Comparison of ENCODE assay signal across 8 cellular contexts in the genomic region with DNA sequence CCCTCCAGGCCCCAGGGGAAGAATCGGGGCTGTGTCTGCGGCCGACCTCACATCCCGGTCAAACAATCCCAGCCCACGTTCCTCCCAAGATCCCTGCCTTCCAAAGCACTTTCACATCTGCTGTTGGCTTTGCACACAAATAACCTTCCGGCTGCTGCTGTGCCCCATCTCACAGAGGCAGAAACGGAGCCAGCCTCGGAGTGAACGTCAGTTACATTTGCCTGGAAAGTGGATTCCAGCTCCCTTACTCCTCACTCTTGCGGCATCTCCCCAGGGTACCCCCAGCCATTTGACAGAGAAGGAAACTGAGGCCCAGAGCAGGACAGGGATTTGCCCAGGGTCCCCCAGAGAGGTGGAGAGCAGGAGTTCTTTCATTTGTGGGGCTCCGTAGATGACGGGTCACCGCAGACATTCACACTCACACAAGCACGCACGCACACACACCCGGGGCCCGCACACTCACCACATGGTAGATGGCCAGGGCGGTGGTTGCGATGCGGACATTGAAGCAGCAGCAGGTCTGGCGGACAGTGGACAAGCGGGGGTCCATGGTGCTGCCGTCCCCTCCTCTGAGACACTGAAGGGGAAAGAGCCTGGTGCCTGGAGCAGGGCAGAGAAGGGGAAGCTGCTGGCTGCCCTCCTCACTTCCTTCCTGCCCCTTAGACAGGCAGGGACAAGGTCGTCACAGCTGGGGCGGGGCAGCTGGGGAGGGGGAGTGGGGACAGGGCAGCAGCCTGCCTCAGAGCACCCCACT. TPM values are rescaled to one million over a fixed set of nuclear protein-coding genes. Genes with fewer than 3 reads are reported as not detected.
DNase-seq lines count a peak whose midpoint lies in the region; ATAC-seq and TF ChIP-seq lines count a peak whose summit lies in the region.

A gene with protein sequence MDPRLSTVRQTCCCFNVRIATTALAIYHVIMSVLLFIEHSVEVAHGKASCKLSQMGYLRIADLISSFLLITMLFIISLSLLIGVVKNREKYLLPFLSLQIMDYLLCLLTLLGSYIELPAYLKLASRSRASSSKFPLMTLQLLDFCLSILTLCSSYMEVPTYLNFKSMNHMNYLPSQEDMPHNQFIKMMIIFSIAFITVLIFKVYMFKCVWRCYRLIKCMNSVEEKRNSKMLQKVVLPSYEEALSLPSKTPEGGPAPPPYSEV (minus strand): TSS at position 579 of the 754 bp plus-strand sequence. CDS start 29 bp downstream, at position 550.

- intact Hi-C loops in psoas muscle (cut with DNase I): no loop called here

- WGBS in psoas muscle, 3 donors: 36 to 52% (median 45%) methylated on average over 25 of the region's 25 CpGs

- H2AFZ ChIP-seq in ACC112 (ENCODE audit: low read length, unreplicated experiment): no peak within 1 kb of the TSS

- H3K4me1 Mint-ChIP-seq in activated T-cell treated with anti-CD3 and anti-CD28 coated beads, Interleukin-2, amount 50 U/mL, for 72 hours (ENCODE audit: low read depth): peaks cover 98% of the 10 kb centered on the region

- no peaks in the 10 kb centered on the region for H3K9me3 ChIP-seq in psoas muscle

- H3K4me1 ChIP-seq in ACC112 (ENCODE audit: control insufficient read depth, insufficient read depth, low read length, unreplicated experiment) (peaks cover 22% of the 10 kb centered on the region), psoas muscle (peaks cover 11% of the 10 kb centered on the region)

- no peaks in the 10 kb centered on the region for H3K36me3 ChIP-seq in ACC112 (ENCODE audit: insufficient read depth, low read length)
- H3K36me3 ChIP-seq in psoas muscle (ENCODE audit: insufficient read depth in 1 of 2, low read depth in 1 of 2): no peaks in the 10 kb centered on the region

- no peaks in the 10 kb centered on the region for H3K79me2 ChIP-seq in ACC112 (ENCODE audit: control insufficient read depth, insufficient read depth, low read length, unreplicated experiment)

- H3K27ac ChIP-seq in ACC112 (ENCODE audit: low read depth, low read length) (peak within 1 kb of the TSS; percentile 71), psoas muscle (peak within 1 kb of the TSS; percentile 61)

- no peak for TF ChIP-seq CTCF in fibroblast of pulmonary artery (IDR thresholded peaks at IDR 0.05; ENCODE audit: low read length, missing control alignments)
- no peak for TF ChIP-seq CTCF in psoas muscle (IDR thresholded peaks at IDR 0.05)

- DNase-seq in MV-4-11 (lab: John Stamatoyannopoulos, UW) (peak; percentile 64), fibroblast of pulmonary artery (ENCODE audit: low read depth) (peak; percentile 21), psoas muscle (peak; percentile 45 to 78), NCI-H524 treated with DMSO at 0.1 percent for 48 hours (lab: John Stamatoyannopoulos, UW) (no peak), NCI-H524 (lab: John Stamatoyannopoulos, UW) (no peak), NCI-H2227 treated with DMSO at 0.1 percent for 48 hours (lab: John Stamatoyannopoulos, UW) (no peak)
- DNase-seq in activated T-cell treated with anti-CD3 and anti-CD28 coated beads, Interleukin-2, amount 50 U/mL, for 72 hours: peak; percentile 56 to 64

- peak within 1 kb of the TSS; percentile 92 to 99 for H3K4me3 Mint-ChIP-seq in activated T-cell treated with anti-CD3 and anti-CD28 coated beads, Interleukin-2, amount 50 U/mL, for 72 hours

- peaks cover 2 to 10% of the 10 kb centered on the region in 2 donors for H3K36me3 Mint-ChIP-seq in activated T-cell treated with anti-CD3 and anti-CD28 coated beads, Interleukin-2, amount 50 U/mL, for 72 hours (ENCODE audit: insufficient read depth in 2 of 2)

- no peaks in the 10 kb centered on the region for H3K9me3 Mint-ChIP-seq in activated T-cell treated with anti-CD3 and anti-CD28 coated beads, Interleukin-2, amount 50 U/mL, for 72 hours

- H3K27ac Mint-ChIP-seq in activated T-cell treated with anti-CD3 and anti-CD28 coated beads, Interleukin-2, amount 50 U/mL, for 72 hours: peak within 1 kb of the TSS; percentile 96

- H3K4me3 ChIP-seq in ACC112 (ENCODE audit: low read depth, low read length) (0 out of 2 replicates have a peak within 1 kb of the TSS, but pooled peaks have one; percentile 0), fibroblast of pulmonary artery (replicated peaks; ENCODE audit: low read depth, low read length) (no peak within 1 kb of the TSS), psoas muscle (peak within 1 kb of the TSS; percentile 51)

- no peaks in the 10 kb centered on the region for H3K27me3 Mint-ChIP-seq in activated T-cell treated with anti-CD3 and anti-CD28 coated beads, Interleukin-2, amount 50 U/mL, for 72 hours (ENCODE audit: low read depth)

- no peaks in the 10 kb centered on the region for H3K27me3 ChIP-seq in ACC112 (ENCODE audit: insufficient read depth, low read length)
- H3K27me3 ChIP-seq in psoas muscle (ENCODE audit: insufficient read depth in 3 of 3, low read length in 2 of 3): no peaks in the 10 kb centered on the region

- peak; percentile 30 to 51 for ATAC-seq in activated T-cell treated with anti-CD3 and anti-CD28 coated beads, Interleukin-2, amount 50 U/mL, for 72 hours (replicated peaks in 1 of 2)
- ATAC-seq in psoas muscle: peak in 2 of 4 donors; percentile 16 to 48

RNA-seq across cellular contexts. Expression of the gene that starts here (rescaled TPM):
- total RNA-seq in activated T-cell treated with anti-CD3 and anti-CD28 coated beads, Interleukin-2, amount 50 U/mL, for 72 hours: 100 to 1,000 TPM; 220 to 281 TPM
- total RNA-seq in psoas muscle: 10 to 100 TPM in 3 of 4 donors, 1 to 10 TPM in 1; 8.2 to 14.4 (median 13.7) TPM
- polyA plus RNA-seq in psoas muscle: 10 to 100 TPM in 1 of 3 donors, 1 to 10 TPM in 2; 3.0 to 14.5 (median 4.3) TPM

Comparison
In these comparisons a context has a peak if more than half of its experiments do, and no peak if none do; other contexts are left out.
1. RNA of the gene that starts here (total RNA-seq): 220 to 281 TPM in activated T-cell treated with anti-CD3 and anti-CD28 coated beads, Interleukin-2, amount 50 U/mL, for 72 hours; 8.2 to 14.4 TPM in psoas muscle; every median in the first group is over 10 times any median in the second.
2. DNase-seq: peak in MV-4-11 (single experiment), activated T-cell treated with anti-CD3 and anti-CD28 coated beads, Interleukin-2, amount 50 U/mL, for 72 hours (2 of 2), fibroblast of pulmonary artery (single experiment) and psoas muscle (2 of 2); none in NCI-H524 treated with DMSO at 0.1 percent for 48 hours (single experiment), NCI-H524 (0 of 2) and NCI-H2227 treated with DMSO at 0.1 percent for 48 hours (single experiment).